Comparison of ENCODE assay signal across 11 cellular contexts in the genomic region with DNA sequence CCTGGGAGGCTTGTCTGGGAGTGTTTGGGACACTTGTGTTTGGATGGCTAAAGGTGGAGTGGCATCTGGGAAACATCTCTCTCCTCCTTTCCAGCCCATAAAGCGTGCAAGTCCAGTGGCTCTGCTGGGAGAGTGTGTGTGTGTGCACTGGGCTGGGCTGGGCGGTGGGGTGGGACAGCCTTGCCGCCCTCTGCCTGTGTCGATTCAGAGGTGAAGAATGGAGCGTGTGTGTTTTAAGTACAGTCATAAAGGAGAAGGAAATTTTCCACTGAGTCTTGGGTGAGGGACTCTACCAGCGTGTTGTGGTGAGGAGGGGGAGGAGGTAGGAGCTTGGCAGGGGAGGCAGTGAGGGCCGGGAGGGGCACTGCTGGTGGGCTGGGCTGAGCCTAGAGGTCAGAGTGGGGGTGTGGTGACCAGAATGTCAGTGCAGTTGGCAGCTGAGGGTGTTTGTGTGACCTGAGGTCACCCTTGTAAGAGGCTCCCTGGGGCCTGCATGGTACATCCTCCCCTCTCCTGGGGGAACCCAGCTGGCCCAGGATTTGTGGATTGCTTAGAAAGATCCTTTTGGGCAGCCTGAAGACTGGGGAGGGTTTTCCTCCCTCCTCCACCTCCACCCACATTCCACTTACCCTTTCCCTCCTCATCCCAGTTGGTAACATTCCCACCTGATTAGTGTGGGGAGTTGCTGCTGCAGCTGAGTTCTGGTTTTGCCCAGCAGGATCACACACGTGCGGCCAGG. TPM values are rescaled to one million over a fixed set of nuclear protein-coding genes. Genes with fewer than 3 reads are reported as not detected.
A peak's percentile ranks its signal among the peaks of the same experiment; 100 is the strongest.
DNase-seq lines count a peak whose midpoint lies in the region; ATAC-seq, FAIRE-seq and TF ChIP-seq lines count a peak whose summit lies in the region.
"Had no signal": no experiment of that assay in that cellular context is flagged by ENCODE, and none has a peak within 500 bp of the region (broad histone marks: within the 10 kb centered on the region; RNA-seq: fewer than 3 reads in every experiment).

No MANE protein-coding gene starts in this region.

- POLR2A ChIA-PET in IMR-90 (lab: Charles Lee; ENCODE audit: unreplicated experiment), result interaction anchor here (0.6 to 1.0 kb wide), 5 partner anchors 10 to 351 kb away, joined by 3 to 14 read pairs (median 3); no protein-coding TSS in a partner anchor
- POLR2A ChIA-PET in HepG2 (lab: Yijun Ruan, JAX), result interaction anchor here (0.7 to 3.7 kb wide), 5 partner anchors 14 to 272 kb away, joined by 3 to 32 read pairs (median 6); no protein-coding TSS in a partner anchor
- POLR2A ChIA-PET in CD8-positive, alpha-beta memory T cell (lab: Charles Lee), result no interaction called here

- intact Hi-C loops in IMR-90 (cut with micrococcal nuclease) (loop anchor here (2.0 to 10.0 kb wide), 2 partner anchors 198 to 388 kb away; a partner anchor contains a TSS), colonic mucosa (cut with DNase I) (no loop called here), HepG2 (cut with micrococcal nuclease; ENCODE audit: unreplicated experiment) (loop anchor here (5.0 kb wide), 1 partner anchor 244 kb away; no protein-coding TSS in a partner anchor)

- H3K27me3 ChIP-seq in IMR-90 (ENCODE audit: control insufficient read depth, insufficient read depth, low read length) (no peaks in the 10 kb centered on the region), colonic mucosa (peaks cover 14% of the 10 kb centered on the region), HepG2 (ENCODE audit: control insufficient read depth in 1 of 2, insufficient read depth in 2 of 2, low read length in 2 of 2) (no peaks in the 10 kb centered on the region), suprapubic skin (no peaks in the 10 kb centered on the region)
- peaks cover 7% of the 10 kb centered on the region for H3K27me3 ChIP-seq in CD8-positive, alpha-beta memory T cell (ENCODE audit: insufficient read depth, low read length, poor library complexity, severe bottlenecking)

- no peaks in the 10 kb centered on the region for H3K36me3 Mint-ChIP-seq in CD8-positive, alpha-beta memory T cell
- H3K36me3 Mint-ChIP-seq: activated naive CD8-positive, alpha-beta T cell had no signal

- H3K23ac ChIP-seq in IMR-90 (ENCODE audit: low read depth, low read length), result peak overlapping the region; percentile 84; the same call in 1 of the 2 replicates

- H2BK120ac ChIP-seq in IMR-90 (ENCODE audit: low read depth, low read length), result peak overlapping the region; percentile 9; the same call in 1 of the 2 replicates

- no peaks in the 10 kb centered on the region for H3K9me3 ChIP-seq in IMR-90 (ENCODE audit: control insufficient read depth, insufficient read depth, low read length)
- H3K9me3 ChIP-seq in colonic mucosa, result no peaks in the 10 kb centered on the region
- H3K9me3 ChIP-seq in HepG2 (ENCODE audit: low read length), result no peaks in the 10 kb centered on the region
- no peaks in the 10 kb centered on the region for H3K9me3 ChIP-seq in suprapubic skin
- H3K9me3 ChIP-seq in CD8-positive, alpha-beta memory T cell (ENCODE audit: low read length), result no peaks in the 10 kb centered on the region

- H3K27ac Mint-ChIP-seq in CD8-positive, alpha-beta memory T cell, result no peak overlapping the region
- H3K27ac Mint-ChIP-seq: activated naive CD8-positive, alpha-beta T cell had no signal

- H2BK5ac ChIP-seq in IMR-90 (ENCODE audit: low read depth, low read length, poor library complexity, severe bottlenecking), result peak overlapping the region; percentile 71

- H4K8ac ChIP-seq in IMR-90 (ENCODE audit: low read depth in 2 of 2, low read length in 2 of 2), result peak overlapping the region in 1 of 2 experiments; percentile 32; a peak in 1 of 4 replicates

- FAIRE-seq in HepG2 (lab: Jason Lieb, UNC), result no peak
- FAIRE-seq in GM12892 (lab: Jason Lieb, UNC), result no peak
- FAIRE-seq: RCC 7860 had no signal

- H3K27ac ChIP-seq in IMR-90 (ENCODE audit: insufficient read depth, low read length) (peak overlapping the region; percentile 56), colonic mucosa (no peak overlapping the region), HepG2 (ENCODE audit: extremely low read length, insufficient read depth, low read length) (peak overlapping the region; percentile 41), suprapubic skin (peak overlapping the region; percentile 91)
- no peak overlapping the region for H3K27ac ChIP-seq in CD8-positive, alpha-beta memory T cell (ENCODE audit: low read depth, low read length)

- H3K4ac ChIP-seq in IMR-90 (ENCODE audit: low read depth, low read length), result peak overlapping the region; percentile 62

- H3K9me1 ChIP-seq in IMR-90 (ENCODE audit: insufficient read depth, low read length), result peaks cover 19% of the 10 kb centered on the region

- H4K91ac ChIP-seq in IMR-90 (ENCODE audit: insufficient read depth, low read depth, low read length), result peak overlapping the region; percentile 35; the same call in 1 of the 2 replicates

- H3K4me2 ChIP-seq in IMR-90 (ENCODE audit: low read depth, low read length), result peak overlapping the region; percentile 93
- peak overlapping the region; percentile 78 for H3K4me2 ChIP-seq in HepG2 (ENCODE audit: low read depth, low read length)

- TF ChIP-seq RAD21 in IMR-90 (IDR thresholded peaks at IDR 0.05; ENCODE audit: low read length) (peak; percentile 12; the same call in 1 of the 2 replicates), HepG2 (CRISPR knock-in tag; IDR thresholded peaks at IDR 0.05) (no peak)

- ATAC-seq in IMR-90 (ENCODE audit: low read depth) (peak; percentile 27), HepG2 (peak; percentile 65)

- BruUV-seq in IMR-90 (replicated peaks; lab: Mats Ljungman, UMichigan), result no TSS peak
- BruUV-seq in HepG2 (replicated peaks; lab: Mats Ljungman, UMichigan), result no TSS peak

- in situ Hi-C loops in IMR-90 (cut with MboI; ENCODE audit: low sequenced_read_pairs), result loop anchor here (25.0 kb wide), 1 partner anchor 841 kb away; no protein-coding TSS in a partner anchor
- in situ Hi-C loops in HepG2 (cut with HindIII; ENCODE audit: extremely low pct_ligation_motif_present, low pct_unique_long_range_greater_than_20kb), result no loop called here

- peak overlapping the region; percentile 89 for H3K14ac ChIP-seq in IMR-90 (replicated peaks; ENCODE audit: low read depth, low read length)

- H2AK5ac ChIP-seq in IMR-90 (ENCODE audit: low read depth, low read length), result peak overlapping the region; percentile 81

- TF ChIP-seq EP300 in HepG2 (IDR thresholded peaks at IDR 0.05; ENCODE audit: low read depth in 2 of 2, low read length in 2 of 2) (no peak), HepG2 (CRISPR knock-in tag; IDR thresholded peaks at IDR 0.05; ENCODE audit: borderline replicate concordance) (no peak), suprapubic skin (IDR thresholded peaks at IDR 0.05) (no peak)

- DNase-seq in IMR-90 (peak; percentile 70), colonic mucosa (no peak), HepG2 (ENCODE audit: low spot score) (no peak), suprapubic skin (ENCODE audit: low spot score in 2 of 2) (no peak), cerebellum (ENCODE audit: low spot score) (no peak), NCI-H187 treated with DMSO at 0.1 percent for 48 hours (lab: John Stamatoyannopoulos, UW) (no peak), GM12892 (ENCODE audit: insufficient read length) (no peak)
- DNase-seq in CD8-positive, alpha-beta memory T cell, result no peak
- DNase-seq: stimulated activated CD4-positive, alpha-beta T cell treated with anti-CD3 and anti-CD28 coated beads, Interleukin-15, amount 100 ng/mL, for 24 hours had no signal

- H3K9me3 Mint-ChIP-seq in CD8-positive, alpha-beta memory T cell, result no peaks in the 10 kb centered on the region

- peak overlapping the region; percentile 78 for H2AFZ ChIP-seq in IMR-90 (replicated peaks; ENCODE audit: low read length, poor library complexity)
- H2AFZ ChIP-seq in HepG2 (ENCODE audit: low read length), result no peak overlapping the region

- dilution Hi-C loops in IMR-90 (cut with HindIII; ENCODE audit: low sequenced_read_pairs, unreplicated experiment), result no loop called here

- H3K4me1 Mint-ChIP-seq in CD8-positive, alpha-beta memory T cell, result peaks cover 0 to 5% (median 0%) of the 10 kb centered on the region in 3 donors

- H3K4me1 ChIP-seq in IMR-90 (ENCODE audit: control insufficient read depth, insufficient read depth, low read length), result peaks cover 16% of the 10 kb centered on the region
- H3K4me1 ChIP-seq in colonic mucosa, result no peaks in the 10 kb centered on the region
- H3K4me1 ChIP-seq in HepG2 (ENCODE audit: insufficient read depth, low read length), result peaks cover 62% of the 10 kb centered on the region
- peaks cover 41% of the 10 kb centered on the region for H3K4me1 ChIP-seq in suprapubic skin
- no peaks in the 10 kb centered on the region for H3K4me1 ChIP-seq in CD8-positive, alpha-beta memory T cell (ENCODE audit: insufficient read depth, low read length)

- WGBS in IMR-90 (ENCODE audit: extremely low coverage in 2 of 2, insufficient read length in 1 of 2), 2 experiments, result 16% methylated on average over 5 of the region's 9 CpGs; no CpG with 5 or more reads in 1 of the 2 experiments
- WGBS in HepG2 (ENCODE audit: low lambda C conversion rate), result 33% methylated on average over 9 of the region's 9 CpGs
- 15% methylated on average over 9 of the region's 9 CpGs for WGBS in suprapubic skin

- H3K27me3 Mint-ChIP-seq in CD8-positive, alpha-beta memory T cell, result peaks cover 28 to 63% of the 10 kb centered on the region in 2 donors

- H3K9ac ChIP-seq in IMR-90 (ENCODE audit: low read depth, low read length), result peak overlapping the region; percentile 95
- peak overlapping the region; percentile 65 to 68 for H3K9ac ChIP-seq in colonic mucosa (ENCODE audit: low read depth in 2 of 2, low read length in 2 of 2)
- H3K9ac ChIP-seq in HepG2 (ENCODE audit: insufficient read depth, low read depth, low read length), result peak overlapping the region; percentile 71

- TF ChIP-seq POLR2A in IMR-90 (IDR thresholded peaks at IDR 0.05; ENCODE audit: low read depth, low read length), result peak; percentile 48; the same call in 1 of the 2 replicates
- no peak for TF ChIP-seq POLR2A in HepG2 (IDR thresholded peaks at IDR 0.05; ENCODE audit: insufficient read depth in 1 of 2, low read depth in 2 of 2, low read length in 2 of 2)
- no peak for TF ChIP-seq POLR2A in suprapubic skin (IDR thresholded peaks at IDR 0.05)
- TF ChIP-seq POLR2A in GM12892 (IDR thresholded peaks at IDR 0.05; ENCODE audit: low read depth, low read length), result no peak

- peaks cover 21 to 57% of the 10 kb centered on the region in 2 experiments for H3K79me1 ChIP-seq in IMR-90 (ENCODE audit: low read depth in 1 of 2, low read length in 2 of 2)

- H2AK9ac ChIP-seq in IMR-90 (replicated peaks; ENCODE audit: low read depth, low read length, poor library complexity), result peak overlapping the region; percentile 88

- peaks cover 20% of the 10 kb centered on the region for H3K36me3 ChIP-seq in IMR-90 (ENCODE audit: control insufficient read depth, insufficient read depth, low read length)
- no peaks in the 10 kb centered on the region for H3K36me3 ChIP-seq in colonic mucosa
- H3K36me3 ChIP-seq in HepG2 (replicated peaks in 1 of 2; ENCODE audit: control insufficient read depth in 1 of 2, insufficient read depth in 2 of 2, low read length in 2 of 2), result no peaks in the 10 kb centered on the region; a peak in 2 of 5 replicates
- no peaks in the 10 kb centered on the region for H3K36me3 ChIP-seq in suprapubic skin
- H3K36me3 ChIP-seq in CD8-positive, alpha-beta memory T cell (ENCODE audit: insufficient read depth, low read length), result no peaks in the 10 kb centered on the region

- H4K5ac ChIP-seq in IMR-90 (ENCODE audit: low read depth, low read length), result no peak overlapping the region

- H3K4me3 ChIP-seq in IMR-90 (ENCODE audit: insufficient read depth, low read depth, low read length) (peak overlapping the region; percentile 75), colonic mucosa (peak overlapping the region; percentile 43), HepG2 (replicated peaks in 1 of 3; ENCODE audit: insufficient read depth in 1 of 3, low read depth in 2 of 3, low read length in 3 of 3) (peak overlapping the region; percentile 72 to 83 (median 78)), suprapubic skin (peak overlapping the region; percentile 80)
- no peak overlapping the region for H3K4me3 ChIP-seq in CD8-positive, alpha-beta memory T cell (ENCODE audit: low read length)

- no peak overlapping the region for H3K4me3 Mint-ChIP-seq in CD8-positive, alpha-beta memory T cell

- 0 out of 2 replicates have a peak overlapping the region, but pooled peaks have one; percentile 11 for H2BK20ac ChIP-seq in IMR-90 (ENCODE audit: low read depth, low read length)

- peak overlapping the region; percentile 29; the same call in 1 of the 3 replicates for H2BK15ac ChIP-seq in IMR-90 (ENCODE audit: low read depth, low read length)

- H4K20me1 ChIP-seq in IMR-90 (ENCODE audit: insufficient read depth, low read length), result peaks cover 62% of the 10 kb centered on the region
- peaks cover 20% of the 10 kb centered on the region for H4K20me1 ChIP-seq in HepG2 (ENCODE audit: insufficient read depth, low read length)

- TF ChIP-seq CTCF in IMR-90 (conservative IDR thresholded peaks at IDR 0.05; ENCODE audit: low read depth, low read length) (no peak), colonic mucosa (IDR thresholded peaks at IDR 0.05) (no peak), HepG2 (CRISPR knock-in tag; IDR thresholded peaks at IDR 0.05) (no peak), suprapubic skin (IDR thresholded peaks at IDR 0.05) (no peak)

- peak overlapping the region; percentile 35; the same call in 1 of the 2 replicates for H3K18ac ChIP-seq in IMR-90 (ENCODE audit: low read depth, low read length)

- H3K79me2 ChIP-seq in HepG2 (ENCODE audit: insufficient read depth, low read length), result peaks cover 56% of the 10 kb centered on the region

- CTCF ChIA-PET in IMR-90 (lab: Yijun Ruan, JAX) (interaction anchor here (0.6 to 1.4 kb wide), 4 partner anchors 9 to 184 kb away, joined by 3 to 5 read pairs (median 3); no protein-coding TSS in a partner anchor), HepG2 (lab: Yijun Ruan, JAX; ENCODE audit: low intra/inter-chr PET ratio, low total read pairs) (no interaction called here)
- CTCF ChIA-PET in CD8-positive, alpha-beta memory T cell (lab: Charles Lee), result no interaction called here

- peak overlapping the region; percentile 62; the same call in 1 of the 2 replicates for H3K56ac ChIP-seq in IMR-90 (ENCODE audit: extremely low read depth, insufficient read depth, low read length)

RNA-seq across cellular contexts. Expression of a gene that starts 1.7 kb away (rescaled TPM):
- total RNA-seq in IMR-90 (2012; rRNA removed) (98.8 and 108 TPM in 2 replicates), colonic mucosa (10 to 100 TPM; 13.3 to 33.6 TPM), HepG2 (2016; rRNA removed; fragmentation: Illumina TruSeq; extraction: Trizol) (28.7 and 57.3 TPM in 2 replicates), suprapubic skin (100 to 1,000 TPM; 148 to 295 (median 170) TPM), cerebellum (26.7 TPM)
- polyA plus RNA-seq in IMR-90 (2012; rRNA removed) (173 and 179 TPM in 2 replicates), HepG2 (2011; rRNA removed) (75.2 and 86.6 TPM in 2 replicates)
- polyA plus RNA-seq in IMR-90 (2012; cell fraction: cytosol; rRNA removed), result 114 and 148 TPM in 2 replicates
- 70.7 and 131 TPM in 2 replicates for polyA plus RNA-seq in IMR-90 (2012; cell fraction: nucleus; rRNA removed; ENCODE audit: low replicate concordance)
- 5.1 and 5.6 TPM in 2 replicates for total RNA-seq in HepG2 (2016; cell fraction: cytosol; rRNA removed; fragmentation: Illumina TruSeq; extraction: Trizol; ENCODE audit: low read depth)
- 26.3 and 55.6 TPM in 2 replicates for total RNA-seq in HepG2 (2016; cell fraction: insoluble cytoplasmic fraction; rRNA removed; fragmentation: Illumina TruSeq; extraction: Trizol)
- 17.2 and 19.0 TPM in 2 replicates for total RNA-seq in HepG2 (2016; cell fraction: membrane; rRNA removed; fragmentation: Illumina TruSeq; extraction: Trizol)
- 55.3 and 66.5 TPM in 2 replicates for total RNA-seq in HepG2 (2016; cell fraction: nucleus; rRNA removed; fragmentation: Illumina TruSeq; extraction: Trizol)
- 67.3 and 72.2 TPM in 2 replicates for polyA plus RNA-seq in HepG2 (2011; cell fraction: cytosol; rRNA removed)
- 29.5 and 30.5 TPM in 2 replicates for polyA plus RNA-seq in HepG2 (2011; cell fraction: nucleus; rRNA removed)
- 89.9 and 107 TPM in 2 replicates for polyA plus RNA-seq in HepG2 (2012)
- 5.5 TPM in 2 replicates for polyA plus RNA-seq in HepG2 (2016; cell fraction: cytosol; fragmentation: Illumina TruSeq; extraction: Trizol; ENCODE audit: low read depth)
- 30.6 and 38.9 TPM in 2 replicates for polyA plus RNA-seq in HepG2 (2016; cell fraction: insoluble cytoplasmic fraction; fragmentation: Illumina TruSeq; extraction: Trizol; ENCODE audit: low read depth)
- polyA plus RNA-seq in HepG2 (2016; cell fraction: membrane; fragmentation: Illumina TruSeq; extraction: Trizol; ENCODE audit: low read depth), result 12.2 and 12.9 TPM in 2 replicates
- 90.8 and 96.2 TPM in 2 replicates for polyA plus RNA-seq in HepG2 (2016; cell fraction: nucleus; fragmentation: Illumina TruSeq; extraction: Trizol; ENCODE audit: insufficient read depth, low read depth)
- 7.2 and 107 TPM in 2 replicates for polyA minus RNA-seq in HepG2 (2011; rRNA and poly(A)+ RNA removed; ENCODE audit: low replicate concordance)
- polyA minus RNA-seq in HepG2 (2011; cell fraction: cytosol; rRNA and poly(A)+ RNA removed), result 51.1 and 55.3 TPM in 2 replicates
- polyA minus RNA-seq in HepG2 (2011; cell fraction: nucleus; rRNA and poly(A)+ RNA removed), result 20.5 and 25.0 TPM in 2 replicates
- total RNA-seq in CD8-positive, alpha-beta memory T cell, result under 1 TPM; 0.22 to 0.24 TPM
- not detected for polyA plus RNA-seq in CD8-positive, alpha-beta memory T cell
- polyA plus RNA-seq in GM12892 (2012; ENCODE audit: missing spikeins), result not detected

Comparison
In these comparisons a context has a peak if more than half of its experiments do, and no peak if none do; other contexts are left out.
1. H3K27ac ChIP-seq: peak in IMR-90 (single experiment), HepG2 (single experiment) and suprapubic skin (single experiment); none in colonic mucosa (single experiment) and CD8-positive, alpha-beta memory T cell (single experiment).
2. RNA of a gene that starts 1.7 kb away (total RNA-seq): 148 to 295 TPM in suprapubic skin, 98.8 to 108 TPM in IMR-90, 5.1 to 66.5 TPM in HepG2, 13.3 to 33.6 TPM in colonic mucosa and 26.7 TPM in cerebellum (single experiment); 0.22 to 0.24 TPM in CD8-positive, alpha-beta memory T cell; every median in the first group is over 4 times any median in the second.
3. Peak in every context shown above with its lines, with median percentiles within 50 percentile points of each other: H3K9ac ChIP-seq.